17 cellular contexts compared by ENCODE assay signal in genomic region chr9:85200726-85201402, GRCh38.
DNase-seq lines count a peak whose midpoint lies in the region; ATAC-seq and TF ChIP-seq lines count a peak whose summit lies in the region.
"Had no signal": no experiment of that assay in that cellular context is flagged by ENCODE, and none has a peak within 500 bp of the region (broad histone marks: within the 10 kb centered on the region; RNA-seq: fewer than 3 reads in every experiment).

No MANE protein-coding gene starts in this region.

- intact Hi-C loops in mammary epithelial cell (cut with micrococcal nuclease) = no loop called here

- dilution Hi-C loops in mammary epithelial cell (cut with HindIII; ENCODE audit: low sequenced_read_pairs) = no loop called here

- WGBS in mammary epithelial cell (ENCODE audit: low coverage, missing lambda C conversion rate) = 69% methylated on average over 3 of the region's 3 CpGs
- 97% methylated on average over 3 of the region's 3 CpGs for WGBS in smooth muscle cell (ENCODE audit: low lambda C conversion rate)

- ATAC-seq in left lobe of liver = peak; percentile 71
- no peak for ATAC-seq in HG02840 (IDR thresholded peaks at IDR 0.05; ENCODE audit: low FRiP score, unreplicated experiment)
- ATAC-seq: GM23338, T-cell had no signal

- H3K4me3 ChIP-seq in MG63 (no peak overlapping the region), mammary epithelial cell (replicated peaks in 1 of 3; ENCODE audit: insufficient read depth in 1 of 3, low read depth in 2 of 3, low read length in 3 of 3) (no peak overlapping the region), smooth muscle cell (no peak overlapping the region)
- H3K4me3 ChIP-seq: adrenal gland, GM23338, upper lobe of left lung had no signal

- no TSS peak for BruUV-seq in mammary epithelial cell (replicated peaks; lab: Mats Ljungman, UMichigan)

- H3K27me3 ChIP-seq in MG63 (no peaks in the 10 kb centered on the region), mammary epithelial cell (ENCODE audit: insufficient read depth, low read length) (no peaks in the 10 kb centered on the region), smooth muscle cell (ENCODE audit: low read depth) (no peaks in the 10 kb centered on the region)
- H3K27me3 ChIP-seq: adrenal gland, upper lobe of left lung had no signal

- CTCF ChIA-PET in mammary epithelial cell (lab: Charles Lee; ENCODE audit: low non-redundant PET) = no interaction called here

- no peaks in the 10 kb centered on the region for H3F3A ChIP-seq in smooth muscle cell (ENCODE audit: low read depth)

- no peaks in the 10 kb centered on the region for H3K79me2 ChIP-seq in mammary epithelial cell (ENCODE audit: insufficient read depth, low read length)
- no peaks in the 10 kb centered on the region for H3K79me2 ChIP-seq in smooth muscle cell (ENCODE audit: low read depth)

- peak; percentile 9 for DNase-seq in AG08395 (ENCODE audit: low spot score)
- peak; percentile 72 for DNase-seq in MG63
- DNase-seq in mammary epithelial cell = peak; percentile 73
- DNase-seq in left lobe of liver (ENCODE audit: low spot score) = peak; percentile 48
- no peak for DNase-seq in GDM1 (lab: John Stamatoyannopoulos, UW)
- no peak for DNase-seq in smooth muscle cell (lab: John Stamatoyannopoulos, UW; ENCODE audit: unreplicated experiment)
- no peak for DNase-seq in D341Med (ENCODE audit: low spot score)
- DNase-seq: activated CD4-positive, CD25-positive, alpha-beta regulatory T cell treated with anti-CD3 and anti-CD28 coated beads, Interleukin-2, amount 50 U/mL, for 72 hours; AML-193; DMS79 treated with DMSO at 0.1 percent for 48 hours; NCI-H2081 treated with DMSO at 0.1 percent for 48 hours; occipital lobe; T-cell; upper lobe of left lung had no signal

- peak overlapping the region; percentile 12 for H2AFZ ChIP-seq in mammary epithelial cell (ENCODE audit: low read depth, low read length)
- H2AFZ ChIP-seq in smooth muscle cell (ENCODE audit: low read depth) = no peak overlapping the region
- H2AFZ ChIP-seq: GM23338 had no signal

- H3K36me3 ChIP-seq in MG63 = no peaks in the 10 kb centered on the region
- no peaks in the 10 kb centered on the region for H3K36me3 ChIP-seq in mammary epithelial cell (ENCODE audit: insufficient read depth, low read length)
- no peaks in the 10 kb centered on the region for H3K36me3 ChIP-seq in smooth muscle cell (ENCODE audit: low read depth)
- H3K36me3 ChIP-seq: adrenal gland, upper lobe of left lung had no signal

- no peak overlapping the region for H3K9ac ChIP-seq in mammary epithelial cell (ENCODE audit: insufficient read depth, low read length)
- H3K9ac ChIP-seq in smooth muscle cell (ENCODE audit: low read depth) = no peak overlapping the region

- no peak for TF ChIP-seq CTCF in mammary epithelial cell (conservative IDR thresholded peaks at IDR 0.05 in 1 of 2, IDR thresholded peaks at IDR 0.05 in 1 of 2; ENCODE audit: extremely low read depth in 1 of 2, insufficient read depth in 1 of 2, low read depth in 1 of 2, low read length in 2 of 2)
- no peak for TF ChIP-seq CTCF in smooth muscle cell (IDR thresholded peaks at IDR 0.05; ENCODE audit: borderline replicate concordance, insufficient read depth, poor library complexity, severe bottlenecking)

- H3K27ac ChIP-seq in mammary epithelial cell (ENCODE audit: insufficient read depth, low read depth, low read length) = peak overlapping the region; percentile 32
- no peak overlapping the region for H3K27ac ChIP-seq in smooth muscle cell (ENCODE audit: low read depth)
- H3K27ac ChIP-seq: adrenal gland, upper lobe of left lung had no signal

- peaks cover 24% of the 10 kb centered on the region for H3K4me1 ChIP-seq in mammary epithelial cell (ENCODE audit: insufficient read depth, low read length)
- H3K4me1 ChIP-seq in smooth muscle cell (ENCODE audit: low read depth) = no peaks in the 10 kb centered on the region
- H3K4me1 ChIP-seq: adrenal gland, upper lobe of left lung had no signal

- H4K20me1 ChIP-seq in mammary epithelial cell (ENCODE audit: insufficient read depth, low read length) = no peaks in the 10 kb centered on the region
- H4K20me1 ChIP-seq in smooth muscle cell (ENCODE audit: low read depth) = no peaks in the 10 kb centered on the region

- in situ Hi-C loops in mammary epithelial cell (cut with MboI; ENCODE audit: low sequenced_read_pairs in 2 of 2) = no loop called here

- H3K9me3 ChIP-seq in MG63 (peaks cover 6% of the 10 kb centered on the region; the same call in 1 of the 2 replicates), mammary epithelial cell (replicated peaks; ENCODE audit: insufficient read depth, low read length) (no peaks in the 10 kb centered on the region), smooth muscle cell (replicated peaks; ENCODE audit: low read depth) (no peaks in the 10 kb centered on the region)
- H3K9me3 ChIP-seq: adrenal gland, upper lobe of left lung had no signal

- no peak overlapping the region for H3K4me2 ChIP-seq in mammary epithelial cell (ENCODE audit: insufficient read depth, low read depth, low read length)
- no peak overlapping the region for H3K4me2 ChIP-seq in smooth muscle cell
- H3K4me2 ChIP-seq: GM23338 had no signal

Comparison
In these comparisons a context has a peak if more than half of its experiments do, and no peak if none do; other contexts are left out.
1. DNase-seq: peak in AG08395 (single experiment), MG63 (single experiment), mammary epithelial cell (single experiment) and left lobe of liver (single experiment); none in GDM1 (single experiment), smooth muscle cell (single experiment) and D341Med (single experiment).